Comparison of ENCODE assay signal across 20 cellular contexts in the genomic region with DNA sequence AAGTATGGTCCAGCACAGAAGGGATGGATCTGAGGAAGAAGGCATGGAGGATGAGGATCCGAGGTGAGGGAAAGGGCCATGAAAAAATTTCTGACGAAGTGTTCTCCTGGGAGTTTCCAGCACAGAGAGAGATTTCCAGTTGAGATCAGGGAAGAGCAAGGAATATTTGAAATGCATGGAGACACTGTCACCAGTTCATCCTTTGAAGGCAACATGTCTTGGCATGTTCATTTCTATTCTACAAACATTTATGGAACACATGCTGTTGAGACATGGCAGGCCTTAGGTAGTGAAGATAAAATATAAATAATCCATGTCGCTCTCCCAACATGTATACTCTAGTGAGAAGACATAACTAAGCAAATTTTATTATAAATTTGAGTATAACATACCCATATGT.
"Had no signal": no experiment of that assay in that cellular context is flagged by ENCODE, and none has a peak within 500 bp of the region (broad histone marks: within the 10 kb centered on the region; RNA-seq: fewer than 3 reads in every experiment).

No MANE protein-coding gene starts in this region.

- ATAC-seq: activated CD8-positive, alpha-beta T cell treated with anti-CD3 and anti-CD28 coated beads for 36 hours; esophagus mucosa; natural killer cell treated with Interleukin-12 subunit alpha and Interleukin-12 subunit beta and Interleukin-15 and Interleukin-18, amount 100 ng/mL, for 72 hours; stimulated activated naive B cell treated with anti-CD40 and anti-IgM and Interleukin-4, amounts not matched to agents 10 μg/mL and 1 μg/mL and 100 μg/mL, for 72 hours had no signal

- H3K27me3 ChIP-seq: neutrophil, pancreas, sigmoid colon, spleen had no signal

- H3K4me3 Mint-ChIP-seq: activated CD4-positive, alpha-beta T cell treated with anti-CD3 and anti-CD28 coated beads, Interleukin-2, amount 10 ng/mL, durations not matched to agents 24 days and 14 days; activated CD8-positive, alpha-beta T cell treated with anti-CD3 and anti-CD28 coated beads for 36 hours; activated naive CD8-positive, alpha-beta T cell; brain; natural killer cell treated with Interleukin-12 subunit alpha and Interleukin-12 subunit beta and Interleukin-15 and Interleukin-18, amount 100 ng/mL, for 72 hours; stimulated activated naive B cell treated with anti-CD40 and anti-IgM and Interleukin-4, amounts not matched to agents 10 μg/mL and 1 μg/mL and 100 μg/mL, for 72 hours had no signal

- H3K9me3 ChIP-seq: neutrophil, pancreas, sigmoid colon, spleen, thoracic aorta had no signal

- H3K4me1 ChIP-seq: pancreas, spleen had no signal

- H3K36me3 ChIP-seq: neutrophil, pancreas, thoracic aorta had no signal

- H3K4me3 ChIP-seq: pancreas, sigmoid colon, spleen, thoracic aorta had no signal

- H3K9me3 Mint-ChIP-seq: activated CD4-positive, alpha-beta T cell treated with anti-CD3 and anti-CD28 coated beads, Interleukin-2, amount 10 ng/mL, durations not matched to agents 24 days and 14 days; activated CD8-positive, alpha-beta T cell treated with anti-CD3 and anti-CD28 coated beads for 36 hours; natural killer cell treated with Interleukin-12 subunit alpha and Interleukin-12 subunit beta and Interleukin-15 and Interleukin-18, amount 100 ng/mL, for 72 hours; stimulated activated naive B cell treated with anti-CD40 and anti-IgM and Interleukin-4, amounts not matched to agents 10 μg/mL and 1 μg/mL and 100 μg/mL, for 72 hours had no signal

- H3K27me3 Mint-ChIP-seq: activated CD4-positive, alpha-beta T cell treated with anti-CD3 and anti-CD28 coated beads, Interleukin-2, amount 10 ng/mL, durations not matched to agents 24 days and 14 days; activated CD8-positive, alpha-beta T cell treated with anti-CD3 and anti-CD28 coated beads for 36 hours; activated naive CD8-positive, alpha-beta T cell; brain; natural killer cell treated with Interleukin-12 subunit alpha and Interleukin-12 subunit beta and Interleukin-15 and Interleukin-18, amount 100 ng/mL, for 72 hours; stimulated activated naive B cell treated with anti-CD40 and anti-IgM and Interleukin-4, amounts not matched to agents 10 μg/mL and 1 μg/mL and 100 μg/mL, for 72 hours had no signal

- FAIRE-seq: endometrium, pancreas had no signal

- H3K36me3 Mint-ChIP-seq: natural killer cell treated with Interleukin-12 subunit alpha and Interleukin-12 subunit beta and Interleukin-15 and Interleukin-18, amount 100 ng/mL, for 72 hours had no signal

- H3K27ac ChIP-seq: neutrophil, pancreas, spleen, thoracic aorta had no signal

- H3K4me1 Mint-ChIP-seq: activated CD4-positive, alpha-beta T cell treated with anti-CD3 and anti-CD28 coated beads, Interleukin-2, amount 10 ng/mL, durations not matched to agents 24 days and 14 days; stimulated activated naive B cell treated with anti-CD40 and anti-IgM and Interleukin-4, amounts not matched to agents 10 μg/mL and 1 μg/mL and 100 μg/mL, for 72 hours had no signal

- H3K27ac Mint-ChIP-seq: activated CD4-positive, alpha-beta T cell treated with anti-CD3 and anti-CD28 coated beads, Interleukin-2, amount 10 ng/mL, durations not matched to agents 24 days and 14 days; activated naive CD8-positive, alpha-beta T cell; natural killer cell treated with Interleukin-12 subunit alpha and Interleukin-12 subunit beta and Interleukin-15 and Interleukin-18, amount 100 ng/mL, for 72 hours; stimulated activated naive B cell treated with anti-CD40 and anti-IgM and Interleukin-4, amounts not matched to agents 10 μg/mL and 1 μg/mL and 100 μg/mL, for 72 hours had no signal

- DNase-seq: activated CD4-positive, alpha-beta T cell treated with anti-CD3 and anti-CD28 coated beads, Interleukin-2, amount 10 ng/mL, durations not matched to agents 24 days and 14 days; activated CD8-positive, alpha-beta T cell treated with anti-CD3 and anti-CD28 coated beads for 36 hours; activated effector memory CD4-positive, alpha-beta T cell treated with Interleukin-2 at 50 U/mL for 16 hours; activated T-cell treated with anti-CD3 and anti-CD28 coated beads, Interleukin-2, amount 50 U/mL, for 1 hour; cerebellar nuclear complex; cortex of kidney; left cardiac atrium; pancreas; sigmoid colon; spleen; stimulated activated CD4-positive, alpha-beta T cell treated with anti-CD3 and anti-CD28 coated beads, Interleukin-4, amount 100 ng/mL, for 4 hours; stimulated activated naive B cell treated with anti-CD40 and anti-IgM and Interleukin-4, amounts not matched to agents 10 μg/mL and 1 μg/mL and 100 μg/mL, for 72 hours; T1000 had no signal
